In the genomic region with DNA sequence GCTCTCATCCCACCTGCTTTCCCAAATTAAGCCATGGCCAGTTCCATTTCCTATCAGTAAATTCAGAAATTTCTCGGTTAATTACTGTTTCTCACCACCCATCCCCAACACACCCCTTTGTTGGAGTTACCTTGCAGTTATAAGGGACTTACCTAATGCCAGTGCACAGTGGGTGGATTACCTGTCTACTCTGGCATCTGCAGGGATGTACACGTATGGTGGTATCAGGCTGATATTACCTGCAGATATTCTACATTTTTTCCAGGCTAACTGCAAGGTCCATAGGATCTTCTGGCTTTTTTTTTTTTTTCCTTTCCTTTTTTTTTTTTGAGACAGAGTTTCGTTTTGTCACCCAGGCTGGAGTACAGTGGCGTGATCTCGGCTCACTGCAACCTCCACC, we compare ENCODE assay signal across 24 cellular contexts. TPM values are rescaled to one million over a fixed set of nuclear protein-coding genes. Genes with fewer than 3 reads are reported as not detected.
"Had no signal": no experiment of that assay in that cellular context is flagged by ENCODE, and none has a peak within 500 bp of the region (broad histone marks: within the 10 kb centered on the region; RNA-seq: fewer than 3 reads in every experiment).

No MANE protein-coding gene starts in this region.

- H3K4me1 ChIP-seq: colonic mucosa, esophagus muscularis mucosa, esophagus squamous epithelium, foreskin keratinocyte, gastroesophageal sphincter had no signal

- H3K36me3 ChIP-seq: colonic mucosa, esophagus muscularis mucosa, esophagus squamous epithelium, gastrocnemius medialis, gastroesophageal sphincter, heart left ventricle, heart right ventricle had no signal

- H3K4me3 ChIP-seq: colonic mucosa, coronary artery, dorsolateral prefrontal cortex, esophagus muscularis mucosa, esophagus squamous epithelium, gastrocnemius medialis, gastroesophageal sphincter, heart left ventricle, heart right ventricle had no signal

- DNase-seq: colonic mucosa; cortex of kidney; dermis blood vessel endothelial cell; dorsolateral prefrontal cortex; effector CD4-positive, alpha-beta T cell; effector CD8-positive, alpha-beta T cell; effector memory CD4-positive, alpha-beta T cell; effector memory CD8-positive, alpha-beta T cell; endodermal cell; erythroblast; esophagus squamous epithelium; foreskin fibroblast; foreskin keratinocyte; foreskin melanocyte; gastrocnemius medialis; glutamatergic neuron; head of caudate nucleus; heart left ventricle; heart right ventricle had no signal

- H3K27ac ChIP-seq: colonic mucosa, coronary artery, dorsolateral prefrontal cortex, epithelial cell of prostate, esophagus muscularis mucosa, esophagus squamous epithelium, foreskin keratinocyte, gastrocnemius medialis, gastroesophageal sphincter, heart left ventricle, heart right ventricle had no signal

- H3K27me3 ChIP-seq: colonic mucosa, dorsolateral prefrontal cortex, esophagus muscularis mucosa, esophagus squamous epithelium, foreskin keratinocyte, gastrocnemius medialis, gastroesophageal sphincter, heart left ventricle, heart right ventricle had no signal

- H3K9me3 ChIP-seq: colonic mucosa, esophagus muscularis mucosa, esophagus squamous epithelium, gastrocnemius medialis, gastroesophageal sphincter, heart left ventricle, heart right ventricle had no signal

RNA-seq across cellular contexts. Expression of a gene that starts 10.9 kb away (rescaled TPM):
- polyA plus RNA-seq: fibroblast of lung, foreskin keratinocyte, heart left ventricle had no signal
